8 cellular contexts compared by ENCODE assay signal in genomic region chr18:76965671-76966070, GRCh38.
DNase-seq lines count a peak whose midpoint lies in the region; ATAC-seq and TF ChIP-seq lines count a peak whose summit lies in the region.

No MANE protein-coding gene starts in this region.

- peak; percentile 7 for TF ChIP-seq CTCF in GM12873 (IDR thresholded peaks at IDR 0.05; ENCODE audit: insufficient read depth, low read depth, low read length, missing control alignments)

- peak; percentile 49 for DNase-seq in NCI-H2171 (lab: John Stamatoyannopoulos, UW)
- DNase-seq in stimulated activated naive CD8-positive, alpha-beta T cell treated with anti-CD3 and anti-CD28 coated beads, Interleukin-15, Interleukin-2, amounts not matched to agents 100 U/mL and 50 U/mL, for 24 hours, result peak; percentile 19

- peak; percentile 43 for ATAC-seq in GM19043 (IDR thresholded peaks at IDR 0.05; ENCODE audit: low read depth, unreplicated experiment)
- peak; percentile 64 for ATAC-seq in GM21528 (IDR thresholded peaks at IDR 0.05; ENCODE audit: low FRiP score, unreplicated experiment)
- peak; percentile 56 for ATAC-seq in HG02763 (IDR thresholded peaks at IDR 0.05; ENCODE audit: unreplicated experiment)
- peak; percentile 54 for ATAC-seq in HG03342 (IDR thresholded peaks at IDR 0.05; ENCODE audit: unreplicated experiment)
- peak; percentile 20 for ATAC-seq in esophagus mucosa
- peak; percentile 28 for ATAC-seq in stimulated activated naive CD8-positive, alpha-beta T cell treated with anti-CD3 and anti-CD28 coated beads, Interleukin-15, Interleukin-2, amounts not matched to agents 100 U/mL and 50 U/mL, for 24 hours

Comparison
In these comparisons a context has a peak if more than half of its experiments do, and no peak if none do; other contexts are left out.
1. Peak in every context shown above with its lines: DNase-seq and ATAC-seq.